17 cellular contexts compared by ENCODE assay signal in genomic region chr6:95819939-95820338, GRCh38.
DNase-seq lines count a peak whose midpoint lies in the region; ATAC-seq and TF ChIP-seq lines count a peak whose summit lies in the region.
"Had no signal": no experiment of that assay in that cellular context is flagged by ENCODE, and none has a peak within 500 bp of the region (broad histone marks: within the 10 kb centered on the region; RNA-seq: fewer than 3 reads in every experiment).

No MANE protein-coding gene starts in this region.

- no peaks in the 10 kb centered on the region for H3K9me3 ChIP-seq in breast epithelium
- H3K9me3 ChIP-seq in WERI-Rb-1 (ENCODE audit: severe bottlenecking) = no peaks in the 10 kb centered on the region
- H3K9me3 ChIP-seq in spleen = peaks cover 0 to 9% (median under 1%) of the 10 kb centered on the region in 8 donors
- H3K9me3 ChIP-seq: vagina had no signal

- H3K27me3 ChIP-seq in breast epithelium (no peaks in the 10 kb centered on the region), WERI-Rb-1 (ENCODE audit: insufficient read depth, low read depth, severe bottlenecking) (no peaks in the 10 kb centered on the region), spleen (replicated peaks in 1 of 7) (no peaks in the 10 kb centered on the region)
- H3K27me3 ChIP-seq: dorsolateral prefrontal cortex, vagina had no signal

- POLR2A ChIA-PET in MCF 10A (lab: Yijun Ruan, JAX) = no interaction called here

- WGBS in spleen, 5 donors = 55 to 74% (median 69%) methylated on average over 2 of the region's 2 CpGs

- intact Hi-C loops in MCF 10A (cut with micrococcal nuclease) (loop anchor here (1.0 kb wide), 1 partner anchor 389 kb away; no protein-coding TSS in a partner anchor), breast epithelium (cut with DNase I; ENCODE audit: low total_unique reads) (no loop called here), spleen (cut with DNase I; ENCODE audit: low total_unique reads) (no loop called here)

- H3K9me3 Mint-ChIP-seq in MCF 10A (ENCODE audit: unreplicated experiment) = peaks cover 5% of the 10 kb centered on the region

- TF ChIP-seq CTCF in MCF 10A (IDR thresholded peaks at IDR 0.05; ENCODE audit: unreplicated experiment) (no peak), breast epithelium (IDR thresholded peaks at IDR 0.05) (no peak), WERI-Rb-1 (IDR thresholded peaks at IDR 0.05; ENCODE audit: low read depth, low read length) (peak; percentile 26; the same call in 1 of the 2 replicates), spleen (IDR thresholded peaks at IDR 0.05 in 8 of 11, conservative IDR thresholded peaks at IDR 0.05 in 3 of 11) (no peak)

- ATAC-seq in HG03025 (IDR thresholded peaks at IDR 0.05; ENCODE audit: low FRiP score, unreplicated experiment) = no peak
- ATAC-seq: activated CD4-positive, CD25-positive, alpha-beta regulatory T cell treated with anti-CD3 and anti-CD28 coated beads, Interleukin-2, amount 50 U/mL, for 24 hours had no signal

- no peaks in the 10 kb centered on the region for H3K36me3 ChIP-seq in breast epithelium
- H3K36me3 ChIP-seq in WERI-Rb-1 = no peaks in the 10 kb centered on the region
- H3K36me3 ChIP-seq in spleen = no peaks in the 10 kb centered on the region
- H3K36me3 ChIP-seq: vagina had no signal

- H3K27ac Mint-ChIP-seq in MCF 10A (ENCODE audit: low read depth, unreplicated experiment) = no peak overlapping the region
- H3K27ac Mint-ChIP-seq: progenitor cell of endocrine pancreas had no signal

- H3K4me3 ChIP-seq in breast epithelium (no peak overlapping the region), WERI-Rb-1 (ENCODE audit: low read depth, low read length) (no peak overlapping the region), spleen (no peak overlapping the region)
- H3K4me3 ChIP-seq in Jurkat, Clone E6-1 (ENCODE audit: low read length) = no peak overlapping the region
- H3K4me3 ChIP-seq: dorsolateral prefrontal cortex, vagina had no signal

- no peaks in the 10 kb centered on the region for H3K4me1 Mint-ChIP-seq in MCF 10A (ENCODE audit: insufficient read depth, unreplicated experiment)

- no peaks in the 10 kb centered on the region for H3K36me3 Mint-ChIP-seq in MCF 10A (ENCODE audit: insufficient read depth, unreplicated experiment)

- H3K27ac ChIP-seq in breast epithelium (no peak overlapping the region), WERI-Rb-1 (no peak overlapping the region), spleen (no peak overlapping the region)
- H3K27ac ChIP-seq: dorsolateral prefrontal cortex, vagina had no signal

- H3K27me3 Mint-ChIP-seq in MCF 10A (ENCODE audit: insufficient read depth, unreplicated experiment) = no peaks in the 10 kb centered on the region

- TF ChIP-seq POLR2A in breast epithelium (IDR thresholded peaks at IDR 0.05) = no peak
- TF ChIP-seq POLR2A in spleen (IDR thresholded peaks at IDR 0.05) = no peak

- no TSS peak for BruUV-seq in MCF 10A (replicated peaks; lab: Mats Ljungman, UMichigan)

- CTCF ChIA-PET in MCF 10A (lab: Yijun Ruan, JAX) = interaction anchor here (0.6 to 1.8 kb wide), 2 partner anchors 27 to 538 kb away, joined by 3 to 6 read pairs; no protein-coding TSS in a partner anchor

- no peak overlapping the region for H3K4me3 Mint-ChIP-seq in MCF 10A (ENCODE audit: unreplicated experiment)

- DNase-seq in MCF 10A (ENCODE audit: unreplicated experiment) = peak; percentile 23
- DNase-seq in breast epithelium (ENCODE audit: low spot score in 2 of 2) = no peak
- DNase-seq in Jurkat, Clone E6-1 (ENCODE audit: low read depth, low spot score) = peak; percentile 6
- DNase-seq in WERI-Rb-1 = peak; percentile 13
- DNase-seq in spleen = peak; percentile 40
- no peak for DNase-seq in NCI-H345 treated with DMSO at 0.1 percent for 48 hours (lab: John Stamatoyannopoulos, UW; ENCODE audit: unreplicated experiment)
- DNase-seq in GF-D8 (lab: John Stamatoyannopoulos, UW) = no peak
- DNase-seq: anterior cingulate cortex; DMS153; dorsolateral prefrontal cortex; NCI-H146; NCI-H774; stimulated activated CD4-positive, alpha-beta T cell treated with anti-CD3 and anti-CD28 coated beads, Interleukin-1b, Interleukin-23, amount 100 ng/mL, for 48 hours had no signal

- H3K4me1 ChIP-seq in breast epithelium = no peaks in the 10 kb centered on the region
- no peaks in the 10 kb centered on the region for H3K4me1 ChIP-seq in spleen
- H3K4me1 ChIP-seq: vagina had no signal

Comparison
In these comparisons a context has a peak if more than half of its experiments do, and no peak if none do; other contexts are left out.
1. DNase-seq: peak in MCF 10A (single experiment), Jurkat, Clone E6-1 (single experiment), WERI-Rb-1 (single experiment) and spleen (single experiment); none in breast epithelium (0 of 2), NCI-H345 treated with DMSO at 0.1 percent for 48 hours (single experiment) and GF-D8 (single experiment).